ENCODE assay signal across 1 cellular context in the genomic region with DNA sequence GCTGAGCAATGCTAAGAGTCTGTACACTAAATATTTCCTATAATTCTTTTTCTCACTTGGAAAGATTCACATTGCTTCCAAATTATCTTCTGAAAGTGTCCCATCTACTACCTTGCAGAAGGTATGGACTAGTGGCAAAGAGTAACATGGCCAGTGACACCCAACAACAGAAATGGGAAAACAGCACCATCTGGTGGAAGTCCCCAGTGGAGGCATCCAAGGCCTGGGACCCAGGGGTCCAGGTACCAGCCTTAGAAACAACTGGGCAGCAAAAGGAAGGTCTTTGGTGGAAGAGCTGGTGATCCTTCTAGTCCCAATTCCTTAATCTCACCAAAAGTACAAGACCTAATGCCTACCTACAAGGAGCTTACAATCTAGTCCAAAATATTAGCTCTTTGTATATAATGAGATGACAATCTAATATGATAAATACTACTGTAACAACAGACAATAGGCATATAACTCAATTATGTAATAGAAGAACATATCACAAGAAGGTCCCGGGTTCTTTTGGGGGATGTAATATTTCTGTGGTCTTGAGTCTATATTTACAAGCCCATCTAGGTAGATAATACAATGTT.
TF ChIP-seq lines count a peak whose summit lies in the region.

No MANE protein-coding gene starts in this region.

TF ChIP-seq in K562, 482 proteins besides CTCF, POLR2A, EP300 and RAD21 (continued from another document and continues in another):
- TF ChIP-seq, protein P1, sequence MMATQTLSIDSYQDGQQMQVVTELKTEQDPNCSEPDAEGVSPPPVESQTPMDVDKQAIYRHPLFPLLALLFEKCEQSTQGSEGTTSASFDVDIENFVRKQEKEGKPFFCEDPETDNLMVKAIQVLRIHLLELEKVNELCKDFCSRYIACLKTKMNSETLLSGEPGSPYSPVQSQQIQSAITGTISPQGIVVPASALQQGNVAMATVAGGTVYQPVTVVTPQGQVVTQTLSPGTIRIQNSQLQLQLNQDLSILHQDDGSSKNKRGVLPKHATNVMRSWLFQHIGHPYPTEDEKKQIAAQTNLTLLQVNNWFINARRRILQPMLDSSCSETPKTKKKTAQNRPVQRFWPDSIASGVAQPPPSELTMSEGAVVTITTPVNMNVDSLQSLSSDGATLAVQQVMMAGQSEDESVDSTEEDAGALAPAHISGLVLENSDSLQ (IDR thresholded peaks at IDR 0.05), result no peak
- TF ChIP-seq E4F1 (CRISPR knock-in tag; IDR thresholded peaks at IDR 0.05; ENCODE audit: borderline replicate concordance) (no peak), ERF (CRISPR knock-in tag; IDR thresholded peaks at IDR 0.05) (no peak), SFPQ (IDR thresholded peaks at IDR 0.05; ENCODE audit: low read depth, low read length) (no peak), RBM17 (IDR thresholded peaks at IDR 0.05; ENCODE audit: borderline replicate concordance, low read depth, low read length) (no peak), SRSF1 (IDR thresholded peaks at IDR 0.05; ENCODE audit: low read depth, low read length) (no peak), ZNF589 (CRISPR knock-in tag; IDR thresholded peaks at IDR 0.05; ENCODE audit: low read depth) (no peak), ZNF253 (CRISPR knock-in tag; conservative IDR thresholded peaks at IDR 0.05) (no peak), BRD9 (IDR thresholded peaks at IDR 0.05; ENCODE audit: low read depth, partially characterized antibody) (no peak), SIRT6 (IDR thresholded peaks at IDR 0.05; ENCODE audit: low read depth, low read length) (no peak), ETV5 (CRISPR knock-in tag; IDR thresholded peaks at IDR 0.05; ENCODE audit: low read depth) (no peak), ZNF282 (CRISPR knock-in tag; IDR thresholded peaks at IDR 0.05) (no peak), ZNF431 (CRISPR knock-in tag; IDR thresholded peaks at IDR 0.05) (no peak), CHD1 (IDR thresholded peaks at IDR 0.05; ENCODE audit: low read length) (no peak), FOS (IDR thresholded peaks at IDR 0.05; ENCODE audit: extremely low read depth, insufficient read length) (no peak), NCOA6 (IDR thresholded peaks at IDR 0.05) (no peak), WHSC1 (IDR thresholded peaks at IDR 0.05; ENCODE audit: low read length) (no peak), NFE2L1 (tag; IDR thresholded peaks at IDR 0.05; ENCODE audit: borderline replicate concordance, low read depth) (no peak), SMAD1 (IDR thresholded peaks at IDR 0.05; ENCODE audit: low read depth, low read length, partially characterized antibody) (no peak), IRF2 (CRISPR knock-in tag; IDR thresholded peaks at IDR 0.05) (no peak), NCOR1 (IDR thresholded peaks at IDR 0.05) (no peak), SETDB1 (IDR thresholded peaks at IDR 0.05; ENCODE audit: low read length) (no peak), NR0B1 (IDR thresholded peaks at IDR 0.05; ENCODE audit: partially characterized antibody) (no peak), ZNF778 (CRISPR knock-in tag; IDR thresholded peaks at IDR 0.05) (no peak), MYNN (IDR thresholded peaks at IDR 0.05) (no peak), MYNN (CRISPR knock-in tag; IDR thresholded peaks at IDR 0.05) (no peak), TCFL5 (CRISPR knock-in tag; conservative IDR thresholded peaks at IDR 0.05) (no peak), NRF1 (conservative IDR thresholded peaks at IDR 0.05 in 1 of 2, IDR thresholded peaks at IDR 0.05 in 1 of 2) (no peak), ZNF592 (IDR thresholded peaks at IDR 0.05) (no peak), ZBTB26 (CRISPR knock-in tag; IDR thresholded peaks at IDR 0.05) (no peak), SRSF7 (optimal IDR thresholded peaks at IDR 0.05; ENCODE audit: low read depth, low read length) (no peak), PCBP2 (IDR thresholded peaks at IDR 0.05; ENCODE audit: low read depth, low read length, poor library complexity, severe bottlenecking) (no peak), ZNF507 (tag; conservative IDR thresholded peaks at IDR 0.05) (no peak), MYC (IDR thresholded peaks at IDR 0.05; ENCODE audit: low read depth, low read length) (0 out of 2 replicates have a peak, but pooled peaks have one; percentile 17), MYC (CRISPR knock-in tag; IDR thresholded peaks at IDR 0.05; ENCODE audit: borderline replicate concordance, low read depth) (no peak), RB1 (IDR thresholded peaks at IDR 0.05; ENCODE audit: low read depth) (0 out of 2 replicates have a peak, but pooled peaks have one; percentile 34), ARID2 (IDR thresholded peaks at IDR 0.05) (0 out of 2 replicates have a peak, but pooled peaks have one; percentile 46), SAFB (IDR thresholded peaks at IDR 0.05; ENCODE audit: borderline replicate concordance, low read depth, low read length) (no peak), SMC3 (conservative IDR thresholded peaks at IDR 0.05; ENCODE audit: insufficient read depth, low read depth, low read length) (peak; percentile 89)
- TF ChIP-seq, protein P2, sequence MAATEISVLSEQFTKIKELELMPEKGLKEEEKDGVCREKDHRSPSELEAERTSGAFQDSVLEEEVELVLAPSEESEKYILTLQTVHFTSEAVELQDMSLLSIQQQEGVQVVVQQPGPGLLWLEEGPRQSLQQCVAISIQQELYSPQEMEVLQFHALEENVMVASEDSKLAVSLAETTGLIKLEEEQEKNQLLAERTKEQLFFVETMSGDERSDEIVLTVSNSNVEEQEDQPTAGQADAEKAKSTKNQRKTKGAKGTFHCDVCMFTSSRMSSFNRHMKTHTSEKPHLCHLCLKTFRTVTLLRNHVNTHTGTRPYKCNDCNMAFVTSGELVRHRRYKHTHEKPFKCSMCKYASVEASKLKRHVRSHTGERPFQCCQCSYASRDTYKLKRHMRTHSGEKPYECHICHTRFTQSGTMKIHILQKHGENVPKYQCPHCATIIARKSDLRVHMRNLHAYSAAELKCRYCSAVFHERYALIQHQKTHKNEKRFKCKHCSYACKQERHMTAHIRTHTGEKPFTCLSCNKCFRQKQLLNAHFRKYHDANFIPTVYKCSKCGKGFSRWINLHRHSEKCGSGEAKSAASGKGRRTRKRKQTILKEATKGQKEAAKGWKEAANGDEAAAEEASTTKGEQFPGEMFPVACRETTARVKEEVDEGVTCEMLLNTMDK (IDR thresholded peaks at IDR 0.05; ENCODE audit: borderline replicate concordance, insufficient read depth, low read depth, low read length, poor library complexity, severe bottlenecking), result no peak
- TF ChIP-seq, protein P3, sequence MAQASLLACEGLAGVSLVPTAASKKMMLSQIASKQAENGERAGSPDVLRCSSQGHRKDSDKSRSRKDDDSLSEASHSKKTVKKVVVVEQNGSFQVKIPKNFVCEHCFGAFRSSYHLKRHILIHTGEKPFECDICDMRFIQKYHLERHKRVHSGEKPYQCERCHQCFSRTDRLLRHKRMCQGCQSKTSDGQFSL (CRISPR knock-in tag; IDR thresholded peaks at IDR 0.05), result no peak
- TF ChIP-seq, protein P3 (tag; IDR thresholded peaks at IDR 0.05), result no peak
- TF ChIP-seq, protein P4, sequence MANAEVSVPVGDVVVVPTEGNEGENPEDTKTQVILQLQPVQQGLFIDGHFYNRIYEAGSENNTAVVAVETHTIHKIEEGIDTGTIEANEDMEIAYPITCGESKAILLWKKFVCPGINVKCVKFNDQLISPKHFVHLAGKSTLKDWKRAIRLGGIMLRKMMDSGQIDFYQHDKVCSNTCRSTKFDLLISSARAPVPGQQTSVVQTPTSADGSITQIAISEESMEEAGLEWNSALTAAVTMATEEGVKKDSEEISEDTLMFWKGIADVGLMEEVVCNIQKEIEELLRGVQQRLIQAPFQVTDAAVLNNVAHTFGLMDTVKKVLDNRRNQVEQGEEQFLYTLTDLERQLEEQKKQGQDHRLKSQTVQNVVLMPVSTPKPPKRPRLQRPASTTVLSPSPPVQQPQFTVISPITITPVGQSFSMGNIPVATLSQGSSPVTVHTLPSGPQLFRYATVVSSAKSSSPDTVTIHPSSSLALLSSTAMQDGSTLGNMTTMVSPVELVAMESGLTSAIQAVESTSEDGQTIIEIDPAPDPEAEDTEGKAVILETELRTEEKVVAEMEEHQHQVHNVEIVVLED (CRISPR knock-in tag; IDR thresholded peaks at IDR 0.05), result no peak
